11 cellular contexts compared by ENCODE assay signal in genomic region chr20:16392346-16392745, GRCh38.
DNase-seq lines count a peak whose midpoint lies in the region; ATAC-seq and TF ChIP-seq lines count a peak whose summit lies in the region.
"Had no signal": no experiment of that assay in that cellular context is flagged by ENCODE, and none has a peak within 500 bp of the region (broad histone marks: within the 10 kb centered on the region; RNA-seq: fewer than 3 reads in every experiment).

No MANE protein-coding gene starts in this region.

- no peak for TF ChIP-seq CTCF in GM12865 (IDR thresholded peaks at IDR 0.05; ENCODE audit: insufficient read depth, low read depth, low read length, missing control alignments)

- ATAC-seq in GM19397 (IDR thresholded peaks at IDR 0.05; ENCODE audit: unreplicated experiment), result peak; percentile 98
- peak; percentile 84 for ATAC-seq in HG02840 (IDR thresholded peaks at IDR 0.05; ENCODE audit: low FRiP score, unreplicated experiment)
- ATAC-seq in HG03520 (IDR thresholded peaks at IDR 0.05; ENCODE audit: unreplicated experiment), result peak; percentile 78
- ATAC-seq: gastroesophageal sphincter had no signal

- no peak overlapping the region for H3K4me3 ChIP-seq in GM12865 (ENCODE audit: low read depth, low read length)
- H3K4me3 ChIP-seq: gastroesophageal sphincter had no signal

- DNase-seq in GM12865 (ENCODE audit: low read depth), result peak; percentile 51
- no peak for DNase-seq in COLO829 (ENCODE audit: low spot score)
- no peak for DNase-seq in NCI-H446 (lab: John Stamatoyannopoulos, UW)
- no peak for DNase-seq in SHP77 (lab: John Stamatoyannopoulos, UW)
- no peak for DNase-seq in RPMI8226
- DNase-seq: activated CD4-positive, CD25-positive, alpha-beta regulatory T cell; NCI-H1694 treated with DMSO at 0.1 percent for 48 hours had no signal
